23 cellular contexts compared by ENCODE assay signal in genomic region chr2:84821806-84822205, GRCh38.
"Had no signal": no experiment of that assay in that cellular context is flagged by ENCODE, and none has a peak within 500 bp of the region (broad histone marks: within the 10 kb centered on the region; RNA-seq: fewer than 3 reads in every experiment).

No MANE protein-coding gene starts in this region.

- H3K9me3 Mint-ChIP-seq: nephron; stimulated activated memory B cell treated with anti-CD40 and anti-IgM and Interleukin-4, amounts not matched to agents 10 μg/mL and 1 μg/mL and 100 μg/mL, for 72 hours; T-helper 1 cell treated with Interleukin-12 subunit alpha and Interleukin-12 subunit beta and Interleukin-4 antibody, amounts not matched to agents 30 μg/mL and 1 μg/mL, for 36 hours had no signal

- H3K36me3 ChIP-seq: breast epithelium, gastroesophageal sphincter, stomach, suprapubic skin, tibial nerve, uterus had no signal

- H3K4me1 ChIP-seq: breast epithelium, gastroesophageal sphincter, stomach, suprapubic skin, tibial nerve, uterus had no signal

- H3K27ac Mint-ChIP-seq: nephron; stimulated activated memory B cell treated with anti-CD40 and anti-IgM and Interleukin-4, amounts not matched to agents 10 μg/mL and 1 μg/mL and 100 μg/mL, for 72 hours had no signal

- H3K27ac ChIP-seq: breast epithelium, coronary artery, epithelial cell of prostate, gastroesophageal sphincter, stomach, suprapubic skin, tibial nerve, uterus had no signal

- H3K27me3 Mint-ChIP-seq: activated naive CD8-positive, alpha-beta T cell treated with anti-CD3 and anti-CD28 coated beads for 36 hours; stimulated activated memory B cell treated with anti-CD40 and anti-IgM and Interleukin-4, amounts not matched to agents 10 μg/mL and 1 μg/mL and 100 μg/mL, for 72 hours had no signal

- H3K4me3 ChIP-seq: breast epithelium, coronary artery, gastroesophageal sphincter, stomach, suprapubic skin, tibial nerve, uterus had no signal

- ATAC-seq: activated CD4-positive, CD25-positive, alpha-beta regulatory T cell treated with anti-CD3 and anti-CD28 coated beads, Interleukin-2, amount 50 U/mL, for 24 hours; gastroesophageal sphincter; sciatic nerve; stimulated activated memory B cell treated with anti-CD40 and anti-IgM and Interleukin-4, amounts not matched to agents 10 μg/mL and 1 μg/mL and 100 μg/mL, for 72 hours had no signal

- DNase-seq: activated CD4-positive, alpha-beta T cell treated with anti-CD3 and anti-CD28 coated beads, Interleukin-2, amount 50 U/mL, for 1 hour; activated naive CD8-positive, alpha-beta T cell treated with anti-CD3 and anti-CD28 coated beads for 36 hours; activated T-cell treated with anti-CD3 and anti-CD28 coated beads, Interleukin-2, amount 50 U/mL, for 1 hour; amniotic stem cell; cerebellar nuclear complex; head of caudate nucleus; hypothalamus; midbrain; small intestine; stimulated activated CD4-positive, alpha-beta T cell treated with anti-CD3 and anti-CD28 coated beads, Interleukin-2, amount 100 ng/mL, for 24 hours; stomach; uterus had no signal

- H3K36me3 Mint-ChIP-seq: stimulated activated memory B cell treated with anti-CD40 and anti-IgM and Interleukin-4, amounts not matched to agents 10 μg/mL and 1 μg/mL and 100 μg/mL, for 72 hours had no signal

- H3K4me3 Mint-ChIP-seq: activated naive CD8-positive, alpha-beta T cell treated with anti-CD3 and anti-CD28 coated beads for 36 hours; nephron; stimulated activated memory B cell treated with anti-CD40 and anti-IgM and Interleukin-4, amounts not matched to agents 10 μg/mL and 1 μg/mL and 100 μg/mL, for 72 hours; T-helper 1 cell treated with Interleukin-12 subunit alpha and Interleukin-12 subunit beta and Interleukin-4 antibody, amounts not matched to agents 30 μg/mL and 1 μg/mL, for 36 hours had no signal

- H3K4me1 Mint-ChIP-seq: nephron had no signal

- H3K27me3 ChIP-seq: breast epithelium, gastroesophageal sphincter, stomach, suprapubic skin, tibial nerve, uterus had no signal

- H3K9me3 ChIP-seq: breast epithelium, gastroesophageal sphincter, stomach, suprapubic skin, tibial nerve, uterus had no signal
